Comparison of ENCODE assay signal across 13 cellular contexts in the genomic region with DNA sequence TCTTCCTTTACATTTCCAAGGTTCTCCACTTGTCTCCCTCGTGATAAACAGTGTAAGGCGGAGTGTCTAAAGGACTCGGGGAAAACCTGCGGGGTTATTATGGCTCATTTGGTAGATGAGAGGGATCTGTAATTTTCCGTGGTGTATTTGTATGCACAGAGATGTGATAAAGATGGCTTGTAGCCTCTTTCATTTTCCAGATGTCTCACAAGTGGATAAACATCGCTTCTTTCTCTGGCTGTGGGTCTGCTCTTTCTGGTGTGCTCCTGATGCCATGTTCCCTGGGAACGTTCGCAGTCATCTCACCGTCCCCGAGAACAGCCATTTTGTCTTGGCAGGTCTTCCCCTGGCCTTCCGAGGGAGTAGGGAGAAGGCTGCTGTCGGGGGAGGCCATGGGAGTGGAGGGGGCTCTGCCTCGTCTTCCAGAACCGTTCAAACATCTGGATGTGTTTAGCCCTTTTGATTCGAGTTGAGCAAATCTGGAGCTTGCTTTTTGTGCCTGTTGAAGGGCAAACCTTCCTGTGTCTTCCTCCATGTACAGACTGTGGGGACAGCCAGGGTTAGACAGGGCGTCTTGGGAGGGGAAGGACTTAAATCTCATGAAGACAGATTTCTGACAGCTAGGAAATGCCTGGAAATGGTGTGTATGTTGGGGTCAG.
DNase-seq lines count a peak whose midpoint lies in the region; ATAC-seq, FAIRE-seq and TF ChIP-seq lines count a peak whose summit lies in the region.
"Had no signal": no experiment of that assay in that cellular context is flagged by ENCODE, and none has a peak within 500 bp of the region (broad histone marks: within the 10 kb centered on the region; RNA-seq: fewer than 3 reads in every experiment).

No MANE protein-coding gene starts in this region.

- intact Hi-C loops in heart right ventricle (cut with DNase I): loop anchor here in 1 of 10 donors (10.0 kb wide), 1 partner anchor 252 kb away; the partner anchor contains the start of gene MSI2

- no peak overlapping the region for H3K4me3 Mint-ChIP-seq in chondrocyte (ENCODE audit: unreplicated experiment)
- H3K4me3 Mint-ChIP-seq: immature natural killer cell; T-helper 2 cell treated with Interferon-gamma antibody and Interleukin-4, amounts not matched to agents 5 μg/mL and 100 μg/mL, for 36 hours had no signal

- H3K9me3 ChIP-seq in heart right ventricle: no peaks in the 10 kb centered on the region
- no peaks in the 10 kb centered on the region for H3K9me3 ChIP-seq in stomach smooth muscle (ENCODE audit: control insufficient read depth in 2 of 2, low read length in 2 of 2)

- no peaks in the 10 kb centered on the region for H3K36me3 ChIP-seq in heart right ventricle
- H3K36me3 ChIP-seq in stomach smooth muscle (ENCODE audit: control insufficient read depth in 2 of 2, insufficient read depth in 2 of 2, low read length in 2 of 2): no peaks in the 10 kb centered on the region

- H3K27ac ChIP-seq in heart right ventricle (peak overlapping the region in 8 of 10 donors; percentile 30 to 71 (median 54)), stomach smooth muscle (ENCODE audit: low read length) (peak overlapping the region; percentile 55)

- no peak overlapping the region for H3K27ac Mint-ChIP-seq in chondrocyte (ENCODE audit: unreplicated experiment)
- H3K27ac Mint-ChIP-seq: immature natural killer cell; T-helper 2 cell treated with Interferon-gamma antibody and Interleukin-4, amounts not matched to agents 5 μg/mL and 100 μg/mL, for 36 hours had no signal

- H3K36me3 Mint-ChIP-seq in chondrocyte (ENCODE audit: low read depth): no peaks in the 10 kb centered on the region
- H3K36me3 Mint-ChIP-seq: immature natural killer cell had no signal

- H3K4me1 ChIP-seq in heart right ventricle: peaks cover 0 to 34% (median 16%) of the 10 kb centered on the region in 9 donors
- peaks cover 13% of the 10 kb centered on the region for H3K4me1 ChIP-seq in stomach smooth muscle (ENCODE audit: control insufficient read depth, insufficient read depth, low read length)

- TF ChIP-seq CTCF in heart right ventricle (IDR thresholded peaks at IDR 0.05) (no peak), chondrocyte (IDR thresholded peaks at IDR 0.05) (no peak)

- H3K4me3 ChIP-seq in heart right ventricle: no peak overlapping the region
- H3K4me3 ChIP-seq in stomach smooth muscle (ENCODE audit: low read length in 2 of 2): no peak overlapping the region

- H3K4me1 Mint-ChIP-seq in chondrocyte (ENCODE audit: low read depth): no peaks in the 10 kb centered on the region

- DNase-seq in HTR-8/SVneo (ENCODE audit: insufficient read length, low spot score) (no peak), NCI-H345 treated with DMSO at 0.1 percent for 48 hours (lab: John Stamatoyannopoulos, UW; ENCODE audit: unreplicated experiment) (peak; percentile 50), heart right ventricle (no peak), chondrocyte (ENCODE audit: low spot score) (no peak), NCI-H446 (lab: John Stamatoyannopoulos, UW) (no peak)
- DNase-seq: activated CD8-positive, alpha-beta memory T cell treated with anti-CD3 and anti-CD28 coated beads for 24 hours; activated naive CD4-positive, alpha-beta T cell; immature natural killer cell; right cardiac atrium had no signal

- 65 to 74% methylated on average over 16 of the region's 16 CpGs for WGBS in heart right ventricle, 2 donors

- no peaks in the 10 kb centered on the region for H3K9me3 Mint-ChIP-seq in chondrocyte (ENCODE audit: low read depth)
- H3K9me3 Mint-ChIP-seq: immature natural killer cell; T-helper 2 cell treated with Interferon-gamma antibody and Interleukin-4, amounts not matched to agents 5 μg/mL and 100 μg/mL, for 36 hours had no signal

- no peaks in the 10 kb centered on the region for H3K27me3 Mint-ChIP-seq in chondrocyte (ENCODE audit: low read depth)

- no peak overlapping the region for H3K9ac ChIP-seq in stomach smooth muscle (ENCODE audit: low read length in 2 of 2)

- no peaks in the 10 kb centered on the region for H3K27me3 ChIP-seq in heart right ventricle
- no peaks in the 10 kb centered on the region for H3K27me3 ChIP-seq in stomach smooth muscle (ENCODE audit: control insufficient read depth in 1 of 2, insufficient read depth in 2 of 2, low read length in 2 of 2)

- ATAC-seq in heart right ventricle: peak in 4 of 8 donors; percentile 5 to 32 (median 14)
- ATAC-seq in HG02678 (IDR thresholded peaks at IDR 0.05; ENCODE audit: unreplicated experiment): no peak

- FAIRE-seq in HTR-8/SVneo (lab: Jason Lieb, UNC): peak; percentile 77
- FAIRE-seq: RCC 7860 had no signal
